14 cellular contexts compared by ENCODE assay signal in genomic region chr13:45231722-45232121, GRCh38. TPM values are rescaled to one million over a fixed set of nuclear protein-coding genes. Genes with fewer than 3 reads are reported as not detected.
A peak's percentile ranks its signal among the peaks of the same experiment; 100 is the strongest.
DNase-seq lines count a peak whose midpoint lies in the region; ATAC-seq, FAIRE-seq and TF ChIP-seq lines count a peak whose summit lies in the region.
"Had no signal": no experiment of that assay in that cellular context is flagged by ENCODE, and none has a peak within 500 bp of the region (broad histone marks: within the 10 kb centered on the region; RNA-seq: fewer than 3 reads in every experiment).

No MANE protein-coding gene starts in this region.

- no peaks in the 10 kb centered on the region for H3K9me3 Mint-ChIP-seq in CD4-positive, CD25-positive, alpha-beta regulatory T cell

- H3K27me3 ChIP-seq in CD4-positive, CD25-positive, alpha-beta regulatory T cell (ENCODE audit: control insufficient read depth, insufficient read depth, low read length): no peaks in the 10 kb centered on the region
- H3K27me3 ChIP-seq in transverse colon: no peaks in the 10 kb centered on the region
- no peaks in the 10 kb centered on the region for H3K27me3 ChIP-seq in PC-9 (ENCODE audit: insufficient read depth, low read depth)
- H3K27me3 ChIP-seq: BLaER1 treated with 17β-estradiol and CSF1 and Interleukin-3, amounts not matched to agents 10 nM and 100 nM; hepatocyte; upper lobe of left lung had no signal

- FAIRE-seq in H54 (lab: Jason Lieb, UNC): no peak

- WGBS in transverse colon (ENCODE audit: low coverage in 1 of 2), 2 donors: 28 to 33% methylated on average over 1 of the region's 1 CpG

- TF ChIP-seq CTCF in HEK293 (tag by site-specific recombination; IDR thresholded peaks at IDR 0.05) (no peak), astrocyte of the spinal cord (IDR thresholded peaks at IDR 0.05; ENCODE audit: low read depth, low read length) (no peak), transverse colon (IDR thresholded peaks at IDR 0.05) (no peak), PC-9 (conservative IDR thresholded peaks at IDR 0.05) (no peak)

- H3K36me3 ChIP-seq in CD4-positive, CD25-positive, alpha-beta regulatory T cell (ENCODE audit: control insufficient read depth, insufficient read depth, low read length): no peaks in the 10 kb centered on the region
- no peaks in the 10 kb centered on the region for H3K36me3 ChIP-seq in HEK293 (ENCODE audit: control insufficient read depth in 2 of 2, insufficient read depth in 1 of 2, low read length in 2 of 2)
- H3K36me3 ChIP-seq in transverse colon: peaks cover 0 to 8% (median 0%) of the 10 kb centered on the region in 4 donors
- H3K36me3 ChIP-seq in PC-9 (ENCODE audit: low read depth): no peaks in the 10 kb centered on the region
- H3K36me3 ChIP-seq: upper lobe of left lung had no signal

- TF ChIP-seq POLR2A in transverse colon (IDR thresholded peaks at IDR 0.05) (no peak), H54 (IDR thresholded peaks at IDR 0.05; ENCODE audit: low read depth, low read length) (no peak)

- H3K27ac ChIP-seq in CD4-positive, CD25-positive, alpha-beta regulatory T cell (ENCODE audit: insufficient read depth, low read length, poor library complexity, severe bottlenecking): no peak overlapping the region
- H3K27ac ChIP-seq in HEK293 (ENCODE audit: extremely low read depth, low read depth, low read length) (no peak overlapping the region), transverse colon (no peak overlapping the region), PC-9 (no peak overlapping the region)
- H3K27ac ChIP-seq: BLaER1 treated with 17β-estradiol and CSF1 and Interleukin-3, amounts not matched to agents 10 nM and 100 nM; hepatocyte; skin epidermis; upper lobe of left lung had no signal

- BruUV-seq in PC-9 (replicated peaks; lab: Mats Ljungman, UMichigan): no TSS peak

- no peaks in the 10 kb centered on the region for H3K27me3 Mint-ChIP-seq in CD4-positive, CD25-positive, alpha-beta regulatory T cell

- TF ChIP-seq EP300 in transverse colon (IDR thresholded peaks at IDR 0.05; ENCODE audit: low read depth): no peak

- no peak overlapping the region for H3K4me3 ChIP-seq in CD4-positive, CD25-positive, alpha-beta regulatory T cell (ENCODE audit: low read depth, low read length)
- no peak overlapping the region for H3K4me3 ChIP-seq in HEK293 (ENCODE audit: low read depth, low read length)
- no peak overlapping the region for H3K4me3 ChIP-seq in astrocyte of the spinal cord (ENCODE audit: low read depth, low read length)
- no peak overlapping the region for H3K4me3 ChIP-seq in transverse colon
- H3K4me3 ChIP-seq in PC-9: no peak overlapping the region
- H3K4me3 ChIP-seq: BLaER1 treated with 17β-estradiol and CSF1 and Interleukin-3, amounts not matched to agents 10 nM and 100 nM; hepatocyte; skin epidermis; upper lobe of left lung had no signal

- intact Hi-C loops in transverse colon (cut with DNase I; ENCODE audit: low total_unique reads) (no loop called here), PC-9 (cut with micrococcal nuclease; ENCODE audit: unreplicated experiment) (no loop called here)

- no peaks in the 10 kb centered on the region for H4K20me1 ChIP-seq in PC-9 (ENCODE audit: insufficient read depth)

- H3K4me1 Mint-ChIP-seq in CD4-positive, CD25-positive, alpha-beta regulatory T cell: peaks cover under 1 to 12% (median 9%) of the 10 kb centered on the region in 4 donors

- in situ Hi-C loops in astrocyte of the spinal cord (cut with HindIII; ENCODE audit: low sequenced_read_pairs) (no loop called here), transverse colon (cut with MboI; ENCODE audit: low pct_ligation_motif_present in 1 of 4, low pct_unique_long_range_greater_than_20kb in 1 of 4, low sequenced_read_pairs in 3 of 4) (no loop called here)

- peaks cover 16% of the 10 kb centered on the region; the same call in 1 of the 2 replicates for H3K79me2 ChIP-seq in PC-9 (ENCODE audit: low read depth)

- DNase-seq in CD4-positive, CD25-positive, alpha-beta regulatory T cell: no peak
- DNase-seq in astrocyte of the spinal cord (ENCODE audit: low read depth, low spot score) (peak; percentile 76), kidney glomerular epithelial cell (lab: John Stamatoyannopoulos, UW) (peak; percentile 63), transverse colon (no peak), H54 (ENCODE audit: insufficient read length, low spot score) (no peak), PC-9 (no peak)
- DNase-seq: activated CD4-positive, alpha-beta T cell treated with anti-CD3 and anti-CD28 coated beads for 4 hours; activated effector memory CD4-positive, alpha-beta T cell treated with anti-CD3 and anti-CD28 coated beads, Interleukin-2, amount 50 U/mL, for 16 hours; upper lobe of left lung had no signal

- H3K27ac Mint-ChIP-seq in CD4-positive, CD25-positive, alpha-beta regulatory T cell: peak overlapping the region in 2 of 3 donors; percentile 20 to 29

- H3F3A ChIP-seq in PC-9 (ENCODE audit: insufficient read depth, low read depth): peaks cover 22% of the 10 kb centered on the region

- peaks cover 9% of the 10 kb centered on the region for H3K36me3 Mint-ChIP-seq in CD4-positive, CD25-positive, alpha-beta regulatory T cell

- ATAC-seq in CD4-positive, CD25-positive, alpha-beta regulatory T cell (ENCODE audit: low read depth in 2 of 2): no peak
- ATAC-seq in GM18520 (IDR thresholded peaks at IDR 0.05; ENCODE audit: unreplicated experiment): no peak

- H3K9me3 ChIP-seq in CD4-positive, CD25-positive, alpha-beta regulatory T cell (ENCODE audit: control insufficient read depth in 2 of 2, low read length in 2 of 2): no peaks in the 10 kb centered on the region
- no peaks in the 10 kb centered on the region for H3K9me3 ChIP-seq in HEK293 (ENCODE audit: control insufficient read depth, insufficient read depth, low read depth, low read length)
- no peaks in the 10 kb centered on the region for H3K9me3 ChIP-seq in transverse colon
- H3K9me3 ChIP-seq in PC-9 (ENCODE audit: insufficient read depth, low read depth): no peaks in the 10 kb centered on the region
- H3K9me3 ChIP-seq: BLaER1 treated with 17β-estradiol and CSF1 and Interleukin-3, amounts not matched to agents 10 nM and 100 nM; upper lobe of left lung had no signal

- POLR2A ChIA-PET in HEK293 (lab: Yijun Ruan, JAX): interaction anchor here (1.5 kb wide), 1 partner anchor 9 kb away, joined by 5 read pairs; no protein-coding TSS in a partner anchor
- POLR2A ChIA-PET in PC-9 (lab: Charles Lee; ENCODE audit: unreplicated experiment): no interaction called here

- no peak overlapping the region for H2AFZ ChIP-seq in PC-9
- H2AFZ ChIP-seq: hepatocyte had no signal

- CTCF ChIA-PET in HEK293 (lab: Yijun Ruan, JAX) (no interaction called here), PC-9 (lab: Charles Lee) (interaction anchor here (0.6 kb wide), 1 partner anchor 179 kb away, joined by 6 read pairs; no protein-coding TSS in a partner anchor)

- no peaks in the 10 kb centered on the region for H3K9me2 ChIP-seq in PC-9 (ENCODE audit: insufficient read depth)

- H3K4me3 Mint-ChIP-seq in CD4-positive, CD25-positive, alpha-beta regulatory T cell: no peak overlapping the region

- H3K4me2 ChIP-seq in PC-9: no peak overlapping the region
- H3K4me2 ChIP-seq: BLaER1 treated with 17β-estradiol and CSF1 and Interleukin-3, amounts not matched to agents 10 nM and 100 nM; hepatocyte had no signal

- H3K4me1 ChIP-seq in CD4-positive, CD25-positive, alpha-beta regulatory T cell (ENCODE audit: control insufficient read depth, insufficient read depth, low read length, poor library complexity, severe bottlenecking): no peaks in the 10 kb centered on the region
- H3K4me1 ChIP-seq in HEK293 (ENCODE audit: control insufficient read depth, insufficient read depth, low read length): no peaks in the 10 kb centered on the region; the same call in 1 of the 2 replicates
- peaks cover 0 to 19% (median 6%) of the 10 kb centered on the region in 4 donors for H3K4me1 ChIP-seq in transverse colon
- H3K4me1 ChIP-seq in PC-9 (replicated peaks; ENCODE audit: insufficient read depth): peaks cover 9% of the 10 kb centered on the region; the same call in 1 of the 2 replicates
- H3K4me1 ChIP-seq: upper lobe of left lung had no signal

TF ChIP-seq in HEK293, 187 proteins besides CTCF, POLR2A, EP300 and RAD21:
- TF ChIP-seq, protein P1, sequence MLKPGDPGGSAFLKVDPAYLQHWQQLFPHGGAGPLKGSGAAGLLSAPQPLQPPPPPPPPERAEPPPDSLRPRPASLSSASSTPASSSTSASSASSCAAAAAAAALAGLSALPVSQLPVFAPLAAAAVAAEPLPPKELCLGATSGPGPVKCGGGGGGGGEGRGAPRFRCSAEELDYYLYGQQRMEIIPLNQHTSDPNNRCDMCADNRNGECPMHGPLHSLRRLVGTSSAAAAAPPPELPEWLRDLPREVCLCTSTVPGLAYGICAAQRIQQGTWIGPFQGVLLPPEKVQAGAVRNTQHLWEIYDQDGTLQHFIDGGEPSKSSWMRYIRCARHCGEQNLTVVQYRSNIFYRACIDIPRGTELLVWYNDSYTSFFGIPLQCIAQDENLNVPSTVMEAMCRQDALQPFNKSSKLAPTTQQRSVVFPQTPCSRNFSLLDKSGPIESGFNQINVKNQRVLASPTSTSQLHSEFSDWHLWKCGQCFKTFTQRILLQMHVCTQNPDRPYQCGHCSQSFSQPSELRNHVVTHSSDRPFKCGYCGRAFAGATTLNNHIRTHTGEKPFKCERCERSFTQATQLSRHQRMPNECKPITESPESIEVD (tag by site-specific recombination; IDR thresholded peaks at IDR 0.05): peak; percentile 46; the same call in 1 of the 2 replicates
- no peak for TF ChIP-seq ZNF394 (tag by site-specific recombination; IDR thresholded peaks at IDR 0.05; ENCODE audit: borderline replicate concordance)
- peak; percentile 29; the same call in 1 of the 2 replicates for TF ChIP-seq ZBTB44 (tag by site-specific recombination; IDR thresholded peaks at IDR 0.05)

RNA-seq across cellular contexts. Expression of gene KCTD4, which starts 30.9 kb away (rescaled TPM):
- total RNA-seq in CD4-positive, CD25-positive, alpha-beta regulatory T cell: not detected
- under 1 TPM in 1 of 4 donors, not detected in 3; 0.20 TPM for polyA plus RNA-seq in CD4-positive, CD25-positive, alpha-beta regulatory T cell
- total RNA-seq in transverse colon: 1 to 10 TPM in 2 of 4 donors, not detected in 2; 1.3 to 1.9 TPM
- total RNA-seq in PC-9 (2021): not detected in 2 replicates
- total RNA-seq: upper lobe of left lung had no signal

Comparison
In these comparisons a context has a peak if more than half of its experiments do, and no peak if none do; other contexts are left out.
1. DNase-seq: peak in astrocyte of the spinal cord (single experiment) and kidney glomerular epithelial cell (single experiment); none in CD4-positive, CD25-positive, alpha-beta regulatory T cell (0 of 3), transverse colon (single experiment), H54 (single experiment) and PC-9 (0 of 2).